ENCODE assay signal across 16 cellular contexts in genomic region chr5:132505641-132506040, GRCh38. TPM values are rescaled to one million over a fixed set of nuclear protein-coding genes. Genes with fewer than 3 reads are reported as not detected.
DNase-seq lines count a peak whose midpoint lies in the region; ATAC-seq and TF ChIP-seq lines count a peak whose summit lies in the region.
"Had no signal": no experiment of that assay in that cellular context is flagged by ENCODE, and none has a peak within 500 bp of the region (broad histone marks: within the 10 kb centered on the region; RNA-seq: fewer than 3 reads in every experiment).

No MANE protein-coding gene starts in this region.

- H3K36me3 ChIP-seq in HEK293 (ENCODE audit: control insufficient read depth in 2 of 2, insufficient read depth in 1 of 2, low read length in 2 of 2) (no peaks in the 10 kb centered on the region), mucosa of rectum (ENCODE audit: control insufficient read depth in 2 of 2, insufficient read depth in 2 of 2, low read length in 2 of 2) (no peaks in the 10 kb centered on the region), upper lobe of left lung (no peaks in the 10 kb centered on the region)
- H3K36me3 ChIP-seq: gastrocnemius medialis had no signal

- 64 to 68% methylated on average over 2 of the region's 2 CpGs for WGBS in upper lobe of left lung, 2 donors

- H3K4me3 ChIP-seq in HEK293 (ENCODE audit: low read depth, low read length): no peak overlapping the region
- H3K4me3 ChIP-seq in mucosa of rectum (ENCODE audit: low read length in 2 of 2): no peak overlapping the region
- H3K4me3 ChIP-seq in upper lobe of left lung: no peak overlapping the region
- H3K4me3 ChIP-seq: gastrocnemius medialis had no signal

- H3K27ac ChIP-seq in HEK293 (ENCODE audit: extremely low read depth, low read depth, low read length) (no peak overlapping the region), mucosa of rectum (ENCODE audit: low read depth in 2 of 2, low read length in 2 of 2) (peak overlapping the region; percentile 78 to 88), upper lobe of left lung (peak overlapping the region; percentile 8 to 73 (median 38))
- H3K27ac ChIP-seq: C4-2B, gastrocnemius medialis had no signal

- TF ChIP-seq CTCF in HEK293 (tag by site-specific recombination; IDR thresholded peaks at IDR 0.05) (no peak), upper lobe of left lung (IDR thresholded peaks at IDR 0.05) (no peak)

- H3K27me3 ChIP-seq in mucosa of rectum (ENCODE audit: control insufficient read depth in 2 of 2, insufficient read depth in 2 of 2, low read length in 2 of 2) (no peaks in the 10 kb centered on the region), upper lobe of left lung (no peaks in the 10 kb centered on the region)
- H3K27me3 ChIP-seq: gastrocnemius medialis had no signal

- H3K4me1 ChIP-seq in HEK293 (ENCODE audit: control insufficient read depth, insufficient read depth, low read length): no peaks in the 10 kb centered on the region
- H3K4me1 ChIP-seq in mucosa of rectum (ENCODE audit: control insufficient read depth in 2 of 2, insufficient read depth in 2 of 2, low read length in 2 of 2): peaks cover 43 to 57% of the 10 kb centered on the region in 2 donors
- peaks cover 36 to 46% (median 42%) of the 10 kb centered on the region in 4 donors for H3K4me1 ChIP-seq in upper lobe of left lung

- no peak for TF ChIP-seq EP300 in upper lobe of left lung (IDR thresholded peaks at IDR 0.05)

- DNase-seq in astrocyte of the hippocampus (ENCODE audit: low read depth, low spot score) (peak; percentile 56), upper lobe of left lung (no peak), NCI-H1436 treated with DMSO at 0.1 percent for 48 hours (lab: John Stamatoyannopoulos, UW) (no peak)
- DNase-seq in activated CD4-positive, CD25-positive, alpha-beta regulatory T cell (lab: John Stamatoyannopoulos, UW): no peak
- DNase-seq: activated CD4-positive, alpha-beta T cell treated with anti-CD3 and anti-CD28 coated beads, Interleukin-2, amount 50 U/mL, for 4 hours; activated T-cell treated with anti-CD3 and anti-CD28 coated beads, Interleukin-2, amount 50 U/mL, for 24 hours; cerebellar nuclear complex; gastrocnemius medialis; NCI-H2081 treated with DMSO at 0.1 percent for 48 hours; nephron progenitor cell had no signal

- CTCF ChIA-PET in HEK293 (lab: Yijun Ruan, JAX): interaction anchor here (0.6 to 3.2 kb wide), 17 partner anchors 9 to 464 kb away, joined by 3 to 19 read pairs (median 4); partner anchors contain the start of genes CCNI2 and IRF1

- peak overlapping the region; percentile 42 to 61 for H3K9ac ChIP-seq in mucosa of rectum (ENCODE audit: low read depth in 1 of 2, low read length in 2 of 2)

- H3K9me3 ChIP-seq in HEK293 (ENCODE audit: control insufficient read depth, insufficient read depth, low read depth, low read length): no peaks in the 10 kb centered on the region
- no peaks in the 10 kb centered on the region for H3K9me3 ChIP-seq in mucosa of rectum (ENCODE audit: control insufficient read depth in 2 of 2, low read length in 2 of 2)
- no peaks in the 10 kb centered on the region for H3K9me3 ChIP-seq in upper lobe of left lung
- H3K9me3 ChIP-seq: gastrocnemius medialis had no signal

- TF ChIP-seq POLR2A in upper lobe of left lung (IDR thresholded peaks at IDR 0.05): no peak

- POLR2A ChIA-PET in HEK293 (lab: Yijun Ruan, JAX): interaction anchor here (1.6 kb wide), 1 partner anchor 9 kb away, joined by 4 read pairs; no protein-coding TSS in a partner anchor

- ATAC-seq in upper lobe of left lung (ENCODE audit: low FRiP score in 2 of 2) (no peak), HG03175 (IDR thresholded peaks at IDR 0.05; ENCODE audit: unreplicated experiment) (no peak)
- ATAC-seq: gastrocnemius medialis had no signal

TF ChIP-seq in HEK293, 187 proteins besides CTCF, POLR2A, EP300 and RAD21:
- TF ChIP-seq MYNN (tag by site-specific recombination; IDR thresholded peaks at IDR 0.05; ENCODE audit: borderline replicate concordance) (no peak), ZNF596 (tag by site-specific recombination; IDR thresholded peaks at IDR 0.05) (0 out of 2 replicates have a peak, but pooled peaks have one; percentile 58)

RNA-seq across cellular contexts. Expression of gene IRF1, which starts 15.1 kb away (rescaled TPM):
- 10 to 100 TPM; 42.1 to 94.3 (median 79.3) TPM for total RNA-seq in upper lobe of left lung

RNA-seq across cellular contexts. Expression of gene IL5, which starts 37.7 kb away (rescaled TPM):
- 1 to 10 TPM in 1 of 6 donors, not detected in 5; 1.2 TPM for total RNA-seq in upper lobe of left lung
- total RNA-seq: activated naive CD4-positive, alpha-beta T cell treated with anti-CD3 and anti-CD28 coated beads, Interleukin-2, amount 50 U/mL, for 72 hours; gastrocnemius medialis; liver had no signal

RNA-seq across cellular contexts. Expression of gene RAD50, which starts 51.1 kb away (rescaled TPM):
- 100 to 1,000 TPM in 1 of 6 donors, 10 to 100 TPM in 5; 26.2 to 105 (median 33.3) TPM for total RNA-seq in upper lobe of left lung
